8 cellular contexts compared by ENCODE assay signal in genomic region chr5:5494489-5495402, GRCh38.
DNase-seq lines count a peak whose midpoint lies in the region; ATAC-seq and TF ChIP-seq lines count a peak whose summit lies in the region.

No MANE protein-coding gene starts in this region.

- CTCF ChIA-PET in A673 (lab: Charles Lee): no interaction called here

- peaks cover 18% of the 10 kb centered on the region for H3K27me3 ChIP-seq in A673 (replicated peaks; ENCODE audit: insufficient read depth, low read depth, low read length, poor library complexity)

- no peaks in the 10 kb centered on the region for H3K9me3 ChIP-seq in A673 (ENCODE audit: low read depth, low read length, poor library complexity, severe bottlenecking)
- no peaks in the 10 kb centered on the region for H3K9me3 ChIP-seq in iPS-18c (ENCODE audit: control insufficient read depth, insufficient read depth, low read length)

- no peaks in the 10 kb centered on the region for H3K36me3 Mint-ChIP-seq in T-helper 2 cell treated with Interferon-gamma antibody and Interleukin-4, amounts not matched to agents 5 μg/mL and 100 μg/mL, for 36 hours (ENCODE audit: low read depth)

- H3K4me1 ChIP-seq in A673 (ENCODE audit: insufficient read depth, low read length, poor library complexity, severe bottlenecking): peaks cover 3% of the 10 kb centered on the region

- ATAC-seq in GM19043 (IDR thresholded peaks at IDR 0.05; ENCODE audit: low read depth, unreplicated experiment) (peak; percentile 82), HG03354 (IDR thresholded peaks at IDR 0.05; ENCODE audit: poor library complexity, severe bottlenecking, unreplicated experiment) (peak; percentile 86)

- no peaks in the 10 kb centered on the region for H3K9me3 Mint-ChIP-seq in T-helper 2 cell treated with Interferon-gamma antibody and Interleukin-4, amounts not matched to agents 5 μg/mL and 100 μg/mL, for 36 hours

- BruUV-seq in A673 (replicated peaks; lab: Mats Ljungman, UMichigan): no TSS peak

- H3K27ac ChIP-seq in A673 (ENCODE audit: low read depth, low read length, poor library complexity, severe bottlenecking): no peak overlapping the region

- peak overlapping the region; percentile 69 for H3K4me3 Mint-ChIP-seq in T-helper 2 cell treated with Interferon-gamma antibody and Interleukin-4, amounts not matched to agents 5 μg/mL and 100 μg/mL, for 36 hours

- TF ChIP-seq CTCF in A673 (conservative IDR thresholded peaks at IDR 0.05; ENCODE audit: low read depth, low read length): no peak
- TF ChIP-seq CTCF in astrocyte of the cerebellum (IDR thresholded peaks at IDR 0.05; ENCODE audit: low read depth, low read length, missing control alignments): no peak

- peaks cover 18% of the 10 kb centered on the region for H3K4me1 Mint-ChIP-seq in T-helper 2 cell treated with Interferon-gamma antibody and Interleukin-4, amounts not matched to agents 5 μg/mL and 100 μg/mL, for 36 hours (ENCODE audit: low read depth)

- POLR2A ChIA-PET in A673 (lab: Charles Lee; ENCODE audit: low non-redundant PET): no interaction called here

- in situ Hi-C loops in astrocyte of the cerebellum (cut with HindIII; ENCODE audit: low sequenced_read_pairs): loop anchor here (25.0 kb wide), 2 partner anchors 1093 to 1243 kb away; no protein-coding TSS in a partner anchor

- H3K27ac Mint-ChIP-seq in T-helper 2 cell treated with Interferon-gamma antibody and Interleukin-4, amounts not matched to agents 5 μg/mL and 100 μg/mL, for 36 hours: no peak overlapping the region

- DNase-seq in A673 (ENCODE audit: low spot score): peak; percentile 83
- peak; percentile 75 for DNase-seq in T-helper 2 cell treated with Interferon-gamma antibody and Interleukin-4, amounts not matched to agents 5 μg/mL and 100 μg/mL, for 36 hours (ENCODE audit: low spot score)
- DNase-seq in astrocyte of the cerebellum (ENCODE audit: low read depth): no peak
- DNase-seq in stimulated activated CD4-positive, alpha-beta T cell treated with anti-CD3 and anti-CD28 coated beads, Interleukin-2, amount 100 ng/mL, for 24 hours: peak; percentile 76 to 84
- DNase-seq in NCI-H510A treated with DMSO at 0.1 percent for 48 hours (lab: John Stamatoyannopoulos, UW): no peak

- H3K36me3 ChIP-seq in A673 (ENCODE audit: insufficient read depth, low read length, poor library complexity, severe bottlenecking): no peaks in the 10 kb centered on the region

- intact Hi-C loops in A673 (cut with micrococcal nuclease; ENCODE audit: unreplicated experiment): loop anchor here (5.0 to 10.0 kb wide), 2 partner anchors 1250 to 1343 kb away; no protein-coding TSS in a partner anchor

- H3K27me3 Mint-ChIP-seq in T-helper 2 cell treated with Interferon-gamma antibody and Interleukin-4, amounts not matched to agents 5 μg/mL and 100 μg/mL, for 36 hours (ENCODE audit: low read depth): peaks cover 27% of the 10 kb centered on the region

- H3K4me3 ChIP-seq in A673 (ENCODE audit: low read depth, low read length, poor library complexity, severe bottlenecking) (peak overlapping the region; percentile 23), astrocyte of the cerebellum (ENCODE audit: low read depth, low read length) (peak overlapping the region; percentile 27), iPS-18c (ENCODE audit: insufficient read depth, low read depth, low read length) (peak overlapping the region; percentile 45)

Comparison
In these comparisons a context has a peak if more than half of its experiments do, and no peak if none do; other contexts are left out.
1. DNase-seq: peak in A673 (single experiment), T-helper 2 cell treated with Interferon-gamma antibody and Interleukin-4, amounts not matched to agents 5 μg/mL and 100 μg/mL, for 36 hours (single experiment) and stimulated activated CD4-positive, alpha-beta T cell treated with anti-CD3 and anti-CD28 coated beads, Interleukin-2, amount 100 ng/mL, for 24 hours (2 of 2); none in astrocyte of the cerebellum (single experiment) and NCI-H510A treated with DMSO at 0.1 percent for 48 hours (single experiment).
2. Peak in every context shown above with its lines, with median percentiles within 50 percentile points of each other: H3K4me3 ChIP-seq.